In the genomic region with DNA sequence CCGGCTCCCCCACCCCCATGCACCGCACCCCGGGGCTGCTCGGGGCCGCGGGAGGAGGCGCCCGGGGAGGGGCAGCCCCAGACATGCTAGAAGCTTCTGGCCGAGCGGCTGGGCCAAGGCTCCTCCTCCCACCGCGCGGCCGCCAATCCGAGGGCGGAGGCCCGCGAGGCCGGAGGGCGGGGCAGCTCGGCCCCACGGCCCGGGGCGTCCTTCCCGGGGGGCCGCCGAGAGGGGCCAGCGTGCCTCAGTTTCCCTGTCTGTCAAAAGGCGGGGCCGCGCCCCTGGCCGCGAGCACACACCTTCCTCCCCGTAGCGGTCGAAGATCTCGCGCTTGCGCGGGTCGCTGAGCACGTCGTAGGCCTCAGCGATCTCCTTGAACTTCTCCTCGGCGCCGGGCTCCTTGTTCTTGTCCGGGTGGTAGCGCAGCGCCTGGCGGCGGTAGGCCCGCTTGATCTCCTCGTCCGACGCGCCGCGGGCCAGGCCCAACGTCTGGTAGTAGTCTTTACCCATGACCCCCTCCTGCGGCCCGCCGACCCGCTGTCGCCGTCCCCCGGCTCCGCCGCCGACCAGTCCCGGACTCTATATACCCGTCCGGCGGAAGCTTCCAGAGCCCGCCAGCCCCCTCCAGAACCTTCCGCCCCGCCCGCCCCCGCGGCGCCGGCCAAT, we compare ENCODE assay signal across 1 cellular context.
TF ChIP-seq lines count a peak whose summit lies in the region.

A gene (minus strand): TSS at position 558 of the 666 bp plus-strand sequence. CDS start 48 bp downstream, at position 510.

TF ChIP-seq in HepG2, 621 proteins besides CTCF, POLR2A, EP300 and RAD21 (continued from another document and continues in another):
- TF ChIP-seq, protein P1, sequence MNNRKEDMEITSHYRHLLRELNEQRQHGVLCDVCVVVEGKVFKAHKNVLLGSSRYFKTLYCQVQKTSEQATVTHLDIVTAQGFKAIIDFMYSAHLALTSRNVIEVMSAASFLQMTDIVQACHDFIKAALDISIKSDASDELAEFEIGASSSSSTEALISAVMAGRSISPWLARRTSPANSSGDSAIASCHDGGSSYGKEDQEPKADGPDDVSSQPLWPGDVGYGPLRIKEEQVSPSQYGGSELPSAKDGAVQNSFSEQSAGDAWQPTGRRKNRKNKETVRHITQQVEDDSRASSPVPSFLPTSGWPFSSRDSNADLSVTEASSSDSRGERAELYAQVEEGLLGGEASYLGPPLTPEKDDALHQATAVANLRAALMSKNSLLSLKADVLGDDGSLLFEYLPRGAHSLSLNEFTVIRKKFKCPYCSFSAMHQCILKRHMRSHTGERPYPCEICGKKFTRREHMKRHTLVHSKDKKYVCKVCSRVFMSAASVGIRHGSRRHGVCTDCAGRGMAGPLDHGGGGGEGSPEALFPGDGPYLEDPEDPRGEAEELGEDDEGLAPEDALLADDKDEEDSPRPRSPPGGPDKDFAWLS (CRISPR knock-in tag; IDR thresholded peaks at IDR 0.05; ENCODE audit: borderline replicate concordance): no peak
- no peak for TF ChIP-seq SNAPC2 (CRISPR knock-in tag; IDR thresholded peaks at IDR 0.05)
- TF ChIP-seq SATB2 (CRISPR knock-in tag; IDR thresholded peaks at IDR 0.05): peak; percentile 55; the same call in 1 of the 2 replicates
- no peak for TF ChIP-seq CEBPG (CRISPR knock-in tag; IDR thresholded peaks at IDR 0.05)
- TF ChIP-seq, protein P2, sequence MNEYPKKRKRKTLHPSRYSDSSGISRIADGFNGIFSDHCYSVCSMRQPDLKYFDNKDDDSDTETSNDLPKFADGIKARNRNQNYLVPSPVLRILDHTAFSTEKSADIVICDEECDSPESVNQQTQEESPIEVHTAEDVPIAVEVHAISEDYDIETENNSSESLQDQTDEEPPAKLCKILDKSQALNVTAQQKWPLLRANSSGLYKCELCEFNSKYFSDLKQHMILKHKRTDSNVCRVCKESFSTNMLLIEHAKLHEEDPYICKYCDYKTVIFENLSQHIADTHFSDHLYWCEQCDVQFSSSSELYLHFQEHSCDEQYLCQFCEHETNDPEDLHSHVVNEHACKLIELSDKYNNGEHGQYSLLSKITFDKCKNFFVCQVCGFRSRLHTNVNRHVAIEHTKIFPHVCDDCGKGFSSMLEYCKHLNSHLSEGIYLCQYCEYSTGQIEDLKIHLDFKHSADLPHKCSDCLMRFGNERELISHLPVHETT (CRISPR knock-in tag; conservative IDR thresholded peaks at IDR 0.05): peak; percentile 48; the same call in 1 of the 2 replicates
- no peak for TF ChIP-seq NFRKB (IDR thresholded peaks at IDR 0.05)
- TF ChIP-seq, protein P3, sequence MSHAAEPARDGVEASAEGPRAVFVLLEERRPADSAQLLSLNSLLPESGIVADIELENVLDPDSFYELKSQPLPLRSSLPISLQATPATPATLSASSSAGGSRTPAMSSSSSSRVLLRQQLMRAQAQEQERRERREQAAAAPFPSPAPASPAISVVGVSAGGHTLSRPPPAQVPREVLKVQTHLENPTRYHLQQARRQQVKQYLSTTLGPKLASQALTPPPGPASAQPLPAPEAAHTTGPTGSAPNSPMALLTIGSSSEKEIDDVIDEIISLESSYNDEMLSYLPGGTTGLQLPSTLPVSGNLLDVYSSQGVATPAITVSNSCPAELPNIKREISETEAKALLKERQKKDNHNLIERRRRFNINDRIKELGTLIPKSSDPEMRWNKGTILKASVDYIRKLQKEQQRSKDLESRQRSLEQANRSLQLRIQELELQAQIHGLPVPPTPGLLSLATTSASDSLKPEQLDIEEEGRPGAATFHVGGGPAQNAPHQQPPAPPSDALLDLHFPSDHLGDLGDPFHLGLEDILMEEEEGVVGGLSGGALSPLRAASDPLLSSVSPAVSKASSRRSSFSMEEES (CRISPR knock-in tag; IDR thresholded peaks at IDR 0.05): no peak
- TF ChIP-seq, protein P4, sequence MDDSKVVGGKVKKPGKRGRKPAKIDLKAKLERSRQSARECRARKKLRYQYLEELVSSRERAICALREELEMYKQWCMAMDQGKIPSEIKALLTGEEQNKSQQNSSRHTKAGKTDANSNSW (CRISPR knock-in tag; IDR thresholded peaks at IDR 0.05; ENCODE audit: borderline replicate concordance): no peak
- TF ChIP-seq, protein P5, sequence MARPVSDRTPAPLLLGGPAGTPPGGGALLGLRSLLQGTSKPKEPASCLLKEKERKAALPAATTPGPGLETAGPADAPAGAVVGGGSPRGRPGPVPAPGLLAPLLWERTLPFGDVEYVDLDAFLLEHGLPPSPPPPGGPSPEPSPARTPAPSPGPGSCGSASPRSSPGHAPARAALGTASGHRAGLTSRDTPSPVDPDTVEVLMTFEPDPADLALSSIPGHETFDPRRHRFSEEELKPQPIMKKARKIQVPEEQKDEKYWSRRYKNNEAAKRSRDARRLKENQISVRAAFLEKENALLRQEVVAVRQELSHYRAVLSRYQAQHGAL (CRISPR knock-in tag; IDR thresholded peaks at IDR 0.05; ENCODE audit: not compliant biosample characterization): no peak
- TF ChIP-seq ZNF615 (CRISPR knock-in tag; IDR thresholded peaks at IDR 0.05; ENCODE audit: borderline replicate concordance): no peak
- TF ChIP-seq, protein P6, sequence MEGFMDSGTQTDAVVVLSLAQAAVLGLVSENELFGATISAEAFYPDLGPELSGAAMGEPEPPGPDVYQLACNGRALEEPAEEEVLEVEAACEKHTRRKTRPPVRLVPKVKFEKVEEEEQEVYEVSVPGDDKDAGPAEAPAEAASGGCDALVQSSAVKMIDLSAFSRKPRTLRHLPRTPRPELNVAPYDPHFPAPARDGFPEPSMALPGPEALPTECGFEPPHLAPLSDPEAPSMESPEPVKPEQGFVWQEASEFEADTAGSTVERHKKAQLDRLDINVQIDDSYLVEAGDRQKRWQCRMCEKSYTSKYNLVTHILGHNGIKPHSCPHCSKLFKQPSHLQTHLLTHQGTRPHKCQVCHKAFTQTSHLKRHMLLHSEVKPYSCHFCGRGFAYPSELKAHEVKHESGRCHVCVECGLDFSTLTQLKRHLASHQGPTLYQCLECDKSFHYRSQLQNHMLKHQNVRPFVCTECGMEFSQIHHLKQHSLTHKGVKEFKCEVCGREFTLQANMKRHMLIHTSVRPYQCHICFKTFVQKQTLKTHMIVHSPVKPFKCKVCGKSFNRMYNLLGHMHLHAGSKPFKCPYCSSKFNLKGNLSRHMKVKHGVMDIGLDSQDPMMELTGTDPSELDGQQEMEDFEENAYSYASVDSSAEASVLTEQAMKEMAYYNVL (CRISPR knock-in tag; IDR thresholded peaks at IDR 0.05; ENCODE audit: borderline replicate concordance): no peak
- TF ChIP-seq, protein P7, sequence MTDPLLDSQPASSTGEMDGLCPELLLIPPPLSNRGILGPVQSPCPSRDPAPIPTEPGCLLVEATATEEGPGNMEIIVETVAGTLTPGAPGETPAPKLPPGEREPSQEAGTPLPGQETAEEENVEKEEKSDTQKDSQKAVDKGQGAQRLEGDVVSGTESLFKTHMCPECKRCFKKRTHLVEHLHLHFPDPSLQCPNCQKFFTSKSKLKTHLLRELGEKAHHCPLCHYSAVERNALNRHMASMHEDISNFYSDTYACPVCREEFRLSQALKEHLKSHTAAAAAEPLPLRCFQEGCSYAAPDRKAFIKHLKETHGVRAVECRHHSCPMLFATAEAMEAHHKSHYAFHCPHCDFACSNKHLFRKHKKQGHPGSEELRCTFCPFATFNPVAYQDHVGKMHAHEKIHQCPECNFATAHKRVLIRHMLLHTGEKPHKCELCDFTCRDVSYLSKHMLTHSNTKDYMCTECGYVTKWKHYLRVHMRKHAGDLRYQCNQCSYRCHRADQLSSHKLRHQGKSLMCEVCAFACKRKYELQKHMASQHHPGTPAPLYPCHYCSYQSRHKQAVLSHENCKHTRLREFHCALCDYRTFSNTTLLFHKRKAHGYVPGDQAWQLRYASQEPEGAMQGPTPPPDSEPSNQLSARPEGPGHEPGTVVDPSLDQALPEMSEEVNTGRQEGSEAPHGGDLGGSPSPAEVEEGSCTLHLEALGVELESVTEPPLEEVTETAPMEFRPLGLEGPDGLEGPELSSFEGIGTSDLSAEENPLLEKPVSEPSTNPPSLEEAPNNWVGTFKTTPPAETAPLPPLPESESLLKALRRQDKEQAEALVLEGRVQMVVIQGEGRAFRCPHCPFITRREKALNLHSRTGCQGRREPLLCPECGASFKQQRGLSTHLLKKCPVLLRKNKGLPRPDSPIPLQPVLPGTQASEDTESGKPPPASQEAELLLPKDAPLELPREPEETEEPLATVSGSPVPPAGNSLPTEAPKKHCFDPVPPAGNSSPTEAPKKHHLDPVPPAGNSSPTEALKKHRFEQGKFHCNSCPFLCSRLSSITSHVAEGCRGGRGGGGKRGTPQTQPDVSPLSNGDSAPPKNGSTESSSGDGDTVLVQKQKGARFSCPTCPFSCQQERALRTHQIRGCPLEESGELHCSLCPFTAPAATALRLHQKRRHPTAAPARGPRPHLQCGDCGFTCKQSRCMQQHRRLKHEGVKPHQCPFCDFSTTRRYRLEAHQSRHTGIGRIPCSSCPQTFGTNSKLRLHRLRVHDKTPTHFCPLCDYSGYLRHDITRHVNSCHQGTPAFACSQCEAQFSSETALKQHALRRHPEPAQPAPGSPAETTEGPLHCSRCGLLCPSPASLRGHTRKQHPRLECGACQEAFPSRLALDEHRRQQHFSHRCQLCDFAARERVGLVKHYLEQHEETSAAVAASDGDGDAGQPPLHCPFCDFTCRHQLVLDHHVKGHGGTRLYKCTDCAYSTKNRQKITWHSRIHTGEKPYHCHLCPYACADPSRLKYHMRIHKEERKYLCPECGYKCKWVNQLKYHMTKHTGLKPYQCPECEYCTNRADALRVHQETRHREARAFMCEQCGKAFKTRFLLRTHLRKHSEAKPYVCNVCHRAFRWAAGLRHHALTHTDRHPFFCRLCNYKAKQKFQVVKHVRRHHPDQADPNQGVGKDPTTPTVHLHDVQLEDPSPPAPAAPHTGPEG (CRISPR knock-in tag; IDR thresholded peaks at IDR 0.05): peak; percentile 61; the same call in 1 of the 2 replicates
- TF ChIP-seq ZMYM4 (CRISPR knock-in tag; IDR thresholded peaks at IDR 0.05): peak; percentile 60
- TF ChIP-seq ZIK1 (CRISPR knock-in tag; IDR thresholded peaks at IDR 0.05; ENCODE audit: borderline replicate concordance, low read depth): peak; percentile 81; the same call in 1 of the 2 replicates
- TF ChIP-seq ZMYM3 (CRISPR knock-in tag; IDR thresholded peaks at IDR 0.05): no peak
- no peak for TF ChIP-seq IRX3 (CRISPR knock-in tag; IDR thresholded peaks at IDR 0.05; ENCODE audit: borderline replicate concordance, low read depth)
- peak; percentile 75; the same call in 1 of the 2 replicates for TF ChIP-seq ZNF558 (CRISPR knock-in tag; IDR thresholded peaks at IDR 0.05; ENCODE audit: borderline replicate concordance)
- TF ChIP-seq MZF1 (CRISPR knock-in tag; IDR thresholded peaks at IDR 0.05; ENCODE audit: borderline replicate concordance): 0 out of 2 replicates have a peak, but pooled peaks have one; percentile 38
- TF ChIP-seq, protein P8, sequence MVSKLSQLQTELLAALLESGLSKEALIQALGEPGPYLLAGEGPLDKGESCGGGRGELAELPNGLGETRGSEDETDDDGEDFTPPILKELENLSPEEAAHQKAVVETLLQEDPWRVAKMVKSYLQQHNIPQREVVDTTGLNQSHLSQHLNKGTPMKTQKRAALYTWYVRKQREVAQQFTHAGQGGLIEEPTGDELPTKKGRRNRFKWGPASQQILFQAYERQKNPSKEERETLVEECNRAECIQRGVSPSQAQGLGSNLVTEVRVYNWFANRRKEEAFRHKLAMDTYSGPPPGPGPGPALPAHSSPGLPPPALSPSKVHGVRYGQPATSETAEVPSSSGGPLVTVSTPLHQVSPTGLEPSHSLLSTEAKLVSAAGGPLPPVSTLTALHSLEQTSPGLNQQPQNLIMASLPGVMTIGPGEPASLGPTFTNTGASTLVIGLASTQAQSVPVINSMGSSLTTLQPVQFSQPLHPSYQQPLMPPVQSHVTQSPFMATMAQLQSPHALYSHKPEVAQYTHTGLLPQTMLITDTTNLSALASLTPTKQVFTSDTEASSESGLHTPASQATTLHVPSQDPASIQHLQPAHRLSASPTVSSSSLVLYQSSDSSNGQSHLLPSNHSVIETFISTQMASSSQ (IDR thresholded peaks at IDR 0.05; ENCODE audit: low read depth): no peak
- TF ChIP-seq, protein P8 (CRISPR knock-in tag; IDR thresholded peaks at IDR 0.05; ENCODE audit: borderline replicate concordance): 0 out of 2 replicates have a peak, but pooled peaks have one; percentile 43
- no peak for TF ChIP-seq ZNF234 (CRISPR knock-in tag; conservative IDR thresholded peaks at IDR 0.05)
- peak; percentile 75; the same call in 1 of the 2 replicates for TF ChIP-seq POLR2AphosphoS5 (IDR thresholded peaks at IDR 0.05; ENCODE audit: low read depth, low read length)
- no peak for TF ChIP-seq ZNF780A (CRISPR knock-in tag; IDR thresholded peaks at IDR 0.05)
- TF ChIP-seq, protein P9, sequence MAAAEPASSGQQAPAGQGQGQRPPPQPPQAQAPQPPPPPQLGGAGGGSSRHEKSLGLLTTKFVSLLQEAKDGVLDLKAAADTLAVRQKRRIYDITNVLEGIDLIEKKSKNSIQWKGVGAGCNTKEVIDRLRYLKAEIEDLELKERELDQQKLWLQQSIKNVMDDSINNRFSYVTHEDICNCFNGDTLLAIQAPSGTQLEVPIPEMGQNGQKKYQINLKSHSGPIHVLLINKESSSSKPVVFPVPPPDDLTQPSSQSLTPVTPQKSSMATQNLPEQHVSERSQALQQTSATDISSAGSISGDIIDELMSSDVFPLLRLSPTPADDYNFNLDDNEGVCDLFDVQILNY (CRISPR knock-in tag; conservative IDR thresholded peaks at IDR 0.05): 0 out of 2 replicates have a peak, but pooled peaks have one; percentile 59
- TF ChIP-seq ZNF260 (CRISPR knock-in tag; IDR thresholded peaks at IDR 0.05; ENCODE audit: borderline replicate concordance, low read depth): no peak
- no peak for TF ChIP-seq YY1 (IDR thresholded peaks at IDR 0.05; ENCODE audit: insufficient read depth, insufficient replicate concordance, low read depth, low read length)
- no peak for TF ChIP-seq REL (CRISPR knock-in tag; conservative IDR thresholded peaks at IDR 0.05)
- no peak for TF ChIP-seq ZNF883 (CRISPR knock-in tag; IDR thresholded peaks at IDR 0.05; ENCODE audit: not compliant biosample characterization)
- 0 out of 2 replicates have a peak, but pooled peaks have one; percentile 27 for TF ChIP-seq RNF2 (conservative IDR thresholded peaks at IDR 0.05; ENCODE audit: low read depth)
- no peak for TF ChIP-seq HHEX (CRISPR knock-in tag; IDR thresholded peaks at IDR 0.05)
